Comparison of ENCODE assay signal across 15 cellular contexts in the genomic region with DNA sequence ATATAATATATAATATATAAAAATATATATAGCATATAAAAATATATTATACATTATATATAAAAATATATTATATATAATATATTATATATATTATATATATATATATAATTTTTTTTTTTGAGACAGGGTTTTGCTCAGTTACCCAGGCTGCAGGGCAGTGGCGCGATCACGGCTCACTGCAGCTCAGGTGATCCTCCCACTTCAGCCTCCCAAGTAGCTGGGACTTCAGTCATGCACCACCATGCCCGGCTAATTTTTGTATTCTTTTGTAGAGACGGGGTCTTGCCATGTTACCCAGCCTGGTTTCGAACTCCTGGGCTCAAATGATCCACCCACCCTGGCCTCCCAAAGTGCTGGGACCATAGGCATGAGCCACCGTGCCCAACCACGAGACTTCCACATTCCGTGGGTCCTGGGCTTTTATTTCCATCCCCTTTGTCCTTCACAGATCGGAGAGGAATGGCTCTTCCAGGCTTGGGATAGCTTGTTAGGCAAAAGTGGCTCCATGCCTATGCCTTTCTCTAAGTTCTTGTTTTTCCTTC.
"Had no signal": no experiment of that assay in that cellular context is flagged by ENCODE, and none has a peak within 500 bp of the region (broad histone marks: within the 10 kb centered on the region; RNA-seq: fewer than 3 reads in every experiment).

No MANE protein-coding gene starts in this region.

- H3K36me3 ChIP-seq: ovary, tibial nerve had no signal

- DNase-seq: activated CD4-positive, alpha-beta T cell treated with anti-CD3 and anti-CD28 coated beads, Interleukin-2, amount 50 U/mL, for 1 hour; activated CD4-positive, CD25-positive, alpha-beta regulatory T cell treated with anti-CD3 and anti-CD28 coated beads, Interleukin-2, amount 50 U/mL, for 72 hours; activated gamma-delta T cell treated with Interleukin-2 at 50 U/mL for 16 hours; activated T-cell treated with anti-CD3 and anti-CD28 coated beads, Interleukin-2, amount 50 U/mL, for 72 hours; central memory CD4-positive, alpha-beta T cell; cortex of kidney; kidney glomerular epithelial cell; stimulated activated CD4-positive, alpha-beta T cell treated with anti-CD3 and anti-CD28 coated beads, Interleukin-12 subunit alpha, Interleukin-12 subunit beta, amount 100 ng/mL, for 4 hours; stimulated activated CD4-positive, alpha-beta T cell treated with anti-CD3 and anti-CD28 coated beads, Interleukin-2, amount 100 ng/mL, for 24 hours; SW 1271; T-helper 2 cell had no signal

- ATAC-seq: activated T-cell treated with anti-CD3 and anti-CD28 coated beads, Interleukin-2, amount 50 U/mL, for 72 hours; naive thymus-derived CD8-positive, alpha-beta T cell had no signal

- H3K9me3 ChIP-seq: ovary, tibial nerve had no signal

- H3K27ac ChIP-seq: ovary, tibial nerve, VCaP had no signal

- H3K4me3 ChIP-seq: ovary, tibial nerve had no signal

- H3K27me3 ChIP-seq: ovary, tibial nerve had no signal
